ENCODE assay signal across 9 cellular contexts in the genomic region with DNA sequence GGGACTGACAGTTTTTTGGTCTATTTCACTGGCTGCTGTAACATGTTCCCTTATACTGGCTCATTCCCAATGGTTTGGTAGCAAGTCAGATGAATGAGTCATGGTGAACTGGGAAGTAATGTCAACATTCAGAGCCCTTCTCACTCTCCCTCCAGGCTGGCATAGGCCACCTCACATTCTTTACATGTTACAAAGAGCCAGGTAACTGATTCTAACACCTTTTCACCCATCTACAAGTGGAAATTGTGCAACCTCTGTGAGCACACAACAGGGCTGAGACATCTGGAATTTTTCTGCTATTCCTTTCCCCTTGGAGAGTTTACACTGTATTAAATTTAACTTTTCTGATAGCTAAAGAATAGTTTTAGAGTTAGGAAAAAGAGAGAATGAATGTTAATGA.
DNase-seq lines count a peak whose midpoint lies in the region; ATAC-seq, FAIRE-seq and TF ChIP-seq lines count a peak whose summit lies in the region.
"Had no signal": no experiment of that assay in that cellular context is flagged by ENCODE, and none has a peak within 500 bp of the region (broad histone marks: within the 10 kb centered on the region; RNA-seq: fewer than 3 reads in every experiment).

No MANE protein-coding gene starts in this region.

- no peaks in the 10 kb centered on the region for H3K9me3 Mint-ChIP-seq in immature natural killer cell

- no peaks in the 10 kb centered on the region for H3K27me3 ChIP-seq in rectal smooth muscle tissue (ENCODE audit: control insufficient read depth, insufficient read depth, low read length)

- peaks cover 12% of the 10 kb centered on the region for H3K4me1 ChIP-seq in rectal smooth muscle tissue (ENCODE audit: control insufficient read depth, insufficient read depth, low read length)

- H3K9ac ChIP-seq in rectal smooth muscle tissue (ENCODE audit: low read length), result no peak overlapping the region

- no peak for ATAC-seq in HG02798 (IDR thresholded peaks at IDR 0.05; ENCODE audit: poor library complexity, unreplicated experiment)

- no peak overlapping the region for H3K4me3 Mint-ChIP-seq in immature natural killer cell

- H3K4me3 ChIP-seq in fibroblast of pulmonary artery (replicated peaks; ENCODE audit: low read depth, low read length) (no peak overlapping the region), rectal smooth muscle tissue (ENCODE audit: low read length) (no peak overlapping the region)

- no peak overlapping the region for H3K27ac Mint-ChIP-seq in immature natural killer cell

- DNase-seq in GM04504 (ENCODE audit: low read depth) (peak; percentile 80), RCC 7860 (ENCODE audit: low spot score) (peak; percentile 89), fibroblast of pulmonary artery (ENCODE audit: low read depth) (peak; percentile 91), immature natural killer cell (no peak), NCI-H146 treated with DMSO at 0.1 percent for 48 hours (lab: John Stamatoyannopoulos, UW; ENCODE audit: unreplicated experiment) (no peak)
- no peak for DNase-seq in activated naive CD4-positive, alpha-beta T cell treated with anti-CD3 and anti-CD28 coated beads, Interleukin-2, amount 50 U/mL, for 16 hours
- DNase-seq: activated T-cell treated with anti-CD3 and anti-CD28 coated beads, Interleukin-2, amount 50 U/mL, for 48 hours had no signal

- no peak for TF ChIP-seq CTCF in fibroblast of pulmonary artery (IDR thresholded peaks at IDR 0.05; ENCODE audit: low read length, missing control alignments)

- no peaks in the 10 kb centered on the region for H3K36me3 Mint-ChIP-seq in immature natural killer cell

- FAIRE-seq in RCC 7860 (lab: Jason Lieb, UNC), result peak; percentile 94

- H3K4me1 Mint-ChIP-seq in immature natural killer cell, result no peaks in the 10 kb centered on the region

- H3K27ac ChIP-seq in rectal smooth muscle tissue (ENCODE audit: low read depth, low read length), result peak overlapping the region; percentile 4

- no peaks in the 10 kb centered on the region for H3K36me3 ChIP-seq in rectal smooth muscle tissue (ENCODE audit: control insufficient read depth, insufficient read depth, low read length)

- peaks cover 0 to 2% (median 1%) of the 10 kb centered on the region in 3 donors for H3K27me3 Mint-ChIP-seq in immature natural killer cell (ENCODE audit: low read depth in 3 of 3)

Comparison
In these comparisons a context has a peak if more than half of its experiments do, and no peak if none do; other contexts are left out.
1. DNase-seq: peak in GM04504 (single experiment), RCC 7860 (single experiment) and fibroblast of pulmonary artery (single experiment); none in activated naive CD4-positive, alpha-beta T cell treated with anti-CD3 and anti-CD28 coated beads, Interleukin-2, amount 50 U/mL, for 16 hours (single experiment), immature natural killer cell (0 of 3) and NCI-H146 treated with DMSO at 0.1 percent for 48 hours (single experiment).